ENCODE assay signal across 24 cellular contexts in genomic region chr4:22991576-22991975, GRCh38.
"Had no signal": no experiment of that assay in that cellular context is flagged by ENCODE, and none has a peak within 500 bp of the region (broad histone marks: within the 10 kb centered on the region; RNA-seq: fewer than 3 reads in every experiment).

No MANE protein-coding gene starts in this region.

- H3K36me3 Mint-ChIP-seq: activated naive CD4-positive, alpha-beta T cell treated with anti-CD3 and anti-CD28 coated beads, Interleukin-2, amount 10 ng/mL, durations not matched to agents 7 days and 5 days; activated naive CD8-positive, alpha-beta T cell treated with anti-CD3 and anti-CD28 coated beads for 36 hours had no signal

- H3K27ac Mint-ChIP-seq: activated B cell treated with CpG ODN at 0.5 μM for 24 hours; activated CD4-positive, alpha-beta memory T cell treated with anti-CD3 and anti-CD28 coated beads, Interleukin-2, amount 10 ng/mL, durations not matched to agents 7 days and 5 days; activated CD4-positive, alpha-beta T cell treated with anti-CD3 and anti-CD28 coated beads for 36 hours; activated naive CD4-positive, alpha-beta T cell treated with anti-CD3 and anti-CD28 coated beads, Interleukin-2, amount 10 ng/mL, durations not matched to agents 7 days and 5 days; activated naive CD8-positive, alpha-beta T cell treated with anti-CD3 and anti-CD28 coated beads for 36 hours; activated T-cell treated with anti-CD3 and anti-CD28 coated beads, Interleukin-2, amount 50 U/mL, for 72 hours; activated T-helper 2 cell treated with anti-CD3 and anti-CD28 coated beads, Interferon-gamma antibody, Interleukin-2, Interleukin-4, amounts not matched to agents 10 μg/mL and 5 μg/mL and 100 μg/mL, durations not matched to agents 14 hours and 24 hours and 36 hours; T-helper 1 cell treated with Interleukin-12 subunit alpha and Interleukin-12 subunit beta and Interleukin-4 antibody, amounts not matched to agents 30 μg/mL and 1 μg/mL, for 36 hours had no signal

- H3K27me3 Mint-ChIP-seq: activated B cell treated with CpG ODN at 0.5 μM for 24 hours; activated CD4-positive, alpha-beta memory T cell treated with anti-CD3 and anti-CD28 coated beads, Interleukin-2, amount 10 ng/mL, durations not matched to agents 7 days and 5 days; activated CD4-positive, alpha-beta T cell treated with anti-CD3 and anti-CD28 coated beads for 36 hours; activated naive CD4-positive, alpha-beta T cell treated with anti-CD3 and anti-CD28 coated beads, Interleukin-2, amount 10 ng/mL, durations not matched to agents 7 days and 5 days; activated naive CD8-positive, alpha-beta T cell treated with anti-CD3 and anti-CD28 coated beads for 36 hours had no signal

- ATAC-seq: activated CD4-positive, alpha-beta T cell treated with anti-CD3 and anti-CD28 coated beads for 36 hours; activated T-cell treated with anti-CD3 and anti-CD28 coated beads, Interleukin-2, amount 50 U/mL, for 72 hours had no signal

- H3K4me1 Mint-ChIP-seq: activated B cell treated with CpG ODN at 0.5 μM for 24 hours; activated CD4-positive, alpha-beta memory T cell treated with anti-CD3 and anti-CD28 coated beads, Interleukin-2, amount 10 ng/mL, durations not matched to agents 7 days and 5 days; activated CD4-positive, alpha-beta T cell treated with anti-CD3 and anti-CD28 coated beads for 36 hours; activated naive CD4-positive, alpha-beta T cell treated with anti-CD3 and anti-CD28 coated beads, Interleukin-2, amount 10 ng/mL, durations not matched to agents 7 days and 5 days; activated naive CD8-positive, alpha-beta T cell treated with anti-CD3 and anti-CD28 coated beads for 36 hours had no signal

- DNase-seq: activated B cell treated with CpG ODN at 0.5 μM for 24 hours; activated CD4-positive, alpha-beta memory T cell treated with anti-CD3 and anti-CD28 coated beads, Interleukin-2, amount 10 ng/mL, durations not matched to agents 7 days and 5 days; activated CD4-positive, alpha-beta T cell treated with anti-CD3 and anti-CD28 coated beads for 36 hours; activated CD4-positive, alpha-beta T cell treated with anti-CD3 and anti-CD28 coated beads, Interleukin-2, amount 50 U/mL, for 1 hour; activated gamma-delta T cell treated with Interleukin-2 at 50 U/mL for 16 hours; activated naive CD4-positive, alpha-beta T cell treated with anti-CD3 and anti-CD28 coated beads, Interleukin-2, amount 10 ng/mL, durations not matched to agents 7 days and 5 days; activated naive CD8-positive, alpha-beta T cell treated with anti-CD3 and anti-CD28 coated beads for 36 hours; activated T-cell treated with anti-CD3 and anti-CD28 coated beads for 4 hours; activated T-cell treated with anti-CD3 and anti-CD28 coated beads, Interleukin-2, amount 50 U/mL, for 72 hours; caudate nucleus; MG63; MV-4-11; NCI-H1092 treated with DMSO at 0.1 percent for 48 hours; NCI-H1417 treated with DMSO at 0.1 percent for 48 hours; NCI-H1694; NCI-H2029; NCI-H510A treated with DMSO at 0.1 percent for 48 hours; NCI-H69; Peyer's patch; SHP77 treated with DMSO at 0.1 percent for 48 hours; T-helper 9 cell had no signal

- H3K9me3 ChIP-seq: MG63, Peyer's patch had no signal

- H3K4me2 ChIP-seq: KMS-11 had no signal

- H3K27me3 ChIP-seq: MG63, Peyer's patch had no signal

- H3K4me1 ChIP-seq: Peyer's patch had no signal

- H3K4me3 Mint-ChIP-seq: activated B cell treated with CpG ODN at 0.5 μM for 24 hours; activated CD4-positive, alpha-beta memory T cell treated with anti-CD3 and anti-CD28 coated beads, Interleukin-2, amount 10 ng/mL, durations not matched to agents 7 days and 5 days; activated CD4-positive, alpha-beta T cell treated with anti-CD3 and anti-CD28 coated beads for 36 hours; activated naive CD4-positive, alpha-beta T cell treated with anti-CD3 and anti-CD28 coated beads, Interleukin-2, amount 10 ng/mL, durations not matched to agents 7 days and 5 days; activated naive CD8-positive, alpha-beta T cell treated with anti-CD3 and anti-CD28 coated beads for 36 hours; activated T-cell treated with anti-CD3 and anti-CD28 coated beads, Interleukin-2, amount 50 U/mL, for 72 hours; T-helper 1 cell treated with Interleukin-12 subunit alpha and Interleukin-12 subunit beta and Interleukin-4 antibody, amounts not matched to agents 30 μg/mL and 1 μg/mL, for 36 hours had no signal

- H3K9me3 Mint-ChIP-seq: activated CD4-positive, alpha-beta memory T cell treated with anti-CD3 and anti-CD28 coated beads, Interleukin-2, amount 10 ng/mL, durations not matched to agents 7 days and 5 days; activated naive CD4-positive, alpha-beta T cell treated with anti-CD3 and anti-CD28 coated beads, Interleukin-2, amount 10 ng/mL, durations not matched to agents 7 days and 5 days; activated T-helper 2 cell treated with anti-CD3 and anti-CD28 coated beads, Interferon-gamma antibody, Interleukin-2, Interleukin-4, amounts not matched to agents 10 μg/mL and 5 μg/mL and 100 μg/mL, durations not matched to agents 14 hours and 24 hours and 36 hours; T-helper 1 cell treated with Interleukin-12 subunit alpha and Interleukin-12 subunit beta and Interleukin-4 antibody, amounts not matched to agents 30 μg/mL and 1 μg/mL, for 36 hours had no signal

- H3K9ac ChIP-seq: KMS-11 had no signal

- H3K27ac ChIP-seq: KMS-11, Peyer's patch had no signal

- H3K36me3 ChIP-seq: MG63, Peyer's patch had no signal

- H3K4me3 ChIP-seq: MG63, Peyer's patch had no signal
